In the genomic region with DNA sequence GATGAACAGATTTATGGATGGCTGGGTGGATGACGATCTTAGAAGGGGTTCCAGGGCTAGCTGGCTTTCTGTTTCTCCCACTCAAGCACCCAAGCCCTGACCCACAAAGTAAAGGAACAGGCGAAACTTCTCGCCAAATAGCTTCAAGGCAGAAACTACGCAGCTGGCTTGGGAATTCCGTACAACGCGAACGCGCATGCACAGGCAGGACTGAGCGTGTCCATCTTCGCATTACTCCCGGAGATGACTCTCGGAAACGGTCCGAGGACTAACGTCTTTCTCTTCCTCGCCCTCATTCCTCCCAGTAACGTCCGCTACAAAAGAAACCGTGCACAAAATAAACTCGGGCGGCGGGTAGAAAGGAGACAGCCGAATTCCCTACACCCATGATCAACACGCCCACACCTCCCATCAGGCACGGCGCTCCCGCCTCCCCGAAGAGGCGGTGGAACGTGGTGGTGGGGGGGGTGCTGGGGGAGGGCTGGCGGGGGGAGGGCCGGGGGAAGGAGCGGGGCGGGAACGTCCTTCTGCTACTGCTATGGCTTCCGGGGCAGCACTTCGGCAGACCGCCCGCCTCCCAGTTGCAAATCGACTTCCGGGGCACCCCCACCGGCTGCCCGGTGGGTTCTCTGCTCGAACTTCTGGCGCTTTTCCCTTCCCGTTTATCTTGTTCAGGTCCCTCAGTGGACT, we compare ENCODE assay signal across 8 cellular contexts. TPM values are rescaled to one million over a fixed set of nuclear protein-coding genes. Genes with fewer than 3 reads are reported as not detected.
DNase-seq lines count a peak whose midpoint lies in the region; ATAC-seq, FAIRE-seq and TF ChIP-seq lines count a peak whose summit lies in the region.
"Not testable (repeated sequence)": the region's sequence is repeated elsewhere in the genome, so short reads cannot be mapped to it uniquely, and the experiment has no call there.

No MANE protein-coding gene starts in this region.

- DNase-seq in A549 (ENCODE audit: low read depth in 1 of 2, low spot score in 1 of 2); T-helper 17 cell; natural killer cell: not testable (repeated sequence)

- ATAC-seq in A549 (peak; percentile 76 to 80), GM18907 (IDR thresholded peaks at IDR 0.05; ENCODE audit: unreplicated experiment) (peak; percentile 60), GM21447 (IDR thresholded peaks at IDR 0.05; ENCODE audit: unreplicated experiment) (peak; percentile 40), HG02840 (IDR thresholded peaks at IDR 0.05; ENCODE audit: low FRiP score, unreplicated experiment) (peak; percentile 49), HG03196 (IDR thresholded peaks at IDR 0.05; ENCODE audit: unreplicated experiment) (peak; percentile 37), T-helper 17 cell (peak; percentile 66), esophagus mucosa (peak; percentile 83), natural killer cell (peak; percentile 61 to 79 (median 70))

- TF ChIP-seq CTCF in A549 (IDR thresholded peaks at IDR 0.05); natural killer cell (IDR thresholded peaks at IDR 0.05): not testable (repeated sequence)

- peak; percentile 83 for FAIRE-seq in A549 (lab: Jason Lieb, UNC)

- H3K9me3 Mint-ChIP-seq in natural killer cell, result not testable (repeated sequence)

- H3K9me3 ChIP-seq in A549; T-helper 17 cell (ENCODE audit: control insufficient read depth, low read length, poor library complexity, severe bottlenecking): not testable (repeated sequence)

- not testable (repeated sequence) for H3K27me3 Mint-ChIP-seq in T-helper 17 cell; natural killer cell (ENCODE audit: low read depth in 2 of 2)

- not testable (repeated sequence) for TF ChIP-seq EP300 in A549 (IDR thresholded peaks at IDR 0.05)

- CTCF ChIA-PET in A549 (lab: Yijun Ruan, JAX), result not testable (repeated sequence)

- H3K4me1 ChIP-seq in A549, result peaks cover 15% of the 10 kb centered on the region

- intact Hi-C loops in natural killer cell (cut with micrococcal nuclease), result not testable (repeated sequence)

- not testable (repeated sequence) for TF ChIP-seq POLR2A in A549 (IDR thresholded peaks at IDR 0.05; ENCODE audit: low read length)

- not testable (repeated sequence) for TF ChIP-seq RAD21 in A549 (conservative IDR thresholded peaks at IDR 0.05 in 1 of 2, IDR thresholded peaks at IDR 0.05 in 1 of 2)

- not testable (repeated sequence) for H3K27ac Mint-ChIP-seq in T-helper 17 cell, natural killer cell

- not testable (repeated sequence) for H3K4me2 ChIP-seq in A549

- H3K36me3 Mint-ChIP-seq in T-helper 17 cell (ENCODE audit: low read depth); natural killer cell: not testable (repeated sequence)

- not testable (repeated sequence) for H3K4me1 Mint-ChIP-seq in T-helper 17 cell
- peaks cover 11 to 15% of the 10 kb centered on the region in 2 donors for H3K4me1 Mint-ChIP-seq in natural killer cell

- not testable (repeated sequence) for H3K27ac ChIP-seq in A549

- not testable (repeated sequence) for H3K4me3 Mint-ChIP-seq in T-helper 17 cell, natural killer cell

- no CpG with 5 or more reads among the region's 47 CpGs for WGBS in A549 (ENCODE audit: missing lambda C conversion rate)

- not testable (repeated sequence) for H3K4me3 ChIP-seq in A549

- POLR2A ChIA-PET in A549 (lab: Yijun Ruan, JAX), result not testable (repeated sequence)

RNA-seq across cellular contexts. Expression of a gene that starts 27.8 kb away (rescaled TPM):
- 38.5 and 45.5 TPM in 2 replicates for polyA plus RNA-seq in A549 (2011; rRNA removed)
- 26.8 and 28.5 TPM in 2 replicates for polyA plus RNA-seq in A549 (2012; cell fraction: cytosol; rRNA removed)
- polyA plus RNA-seq in A549 (2012; cell fraction: nucleus; rRNA removed), result 10.1 and 12.0 TPM in 2 replicates
- 50.7 to 57.0 TPM (median 51.6 TPM) in 3 replicates for polyA plus RNA-seq in A549 (2017; fragmentation: RNase III; extraction: RNeasy Plus Mini Kit Qiagen cat#74134 plus additional on column Dnase treatment)
- polyA minus RNA-seq in A549 (2011; rRNA and poly(A)+ RNA removed), result 30.0 and 36.3 TPM in 2 replicates
- 10 to 100 TPM; 16.9 to 20.0 TPM for total RNA-seq in T-helper 17 cell
- total RNA-seq in esophagus mucosa, result 23.3 TPM
- 10 to 100 TPM; 19.1 to 22.6 (median 19.6) TPM for total RNA-seq in natural killer cell
